20 cellular contexts compared by ENCODE assay signal in the genomic region with DNA sequence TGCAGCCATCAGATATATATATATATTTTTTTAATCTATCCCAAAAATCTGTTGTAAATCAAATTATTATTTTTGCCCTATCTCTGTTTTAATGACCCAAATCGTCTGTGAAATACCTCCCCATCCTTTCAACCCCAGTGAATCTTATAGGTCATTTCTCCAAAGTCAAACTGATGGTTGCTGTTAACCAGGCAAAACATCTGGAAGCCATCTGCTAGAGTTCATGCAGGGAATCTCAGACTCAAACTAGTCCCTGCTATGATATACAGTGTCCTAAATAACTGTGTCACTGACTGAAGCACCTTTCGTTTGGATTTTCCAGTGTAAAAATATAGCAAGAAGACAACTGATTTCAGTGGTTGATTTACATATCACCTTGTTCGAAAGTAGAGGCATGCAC.
A peak's percentile ranks its signal among the peaks of the same experiment; 100 is the strongest.
DNase-seq lines count a peak whose midpoint lies in the region; ATAC-seq and TF ChIP-seq lines count a peak whose summit lies in the region.
"Had no signal": no experiment of that assay in that cellular context is flagged by ENCODE, and none has a peak within 500 bp of the region (broad histone marks: within the 10 kb centered on the region; RNA-seq: fewer than 3 reads in every experiment).

No MANE protein-coding gene starts in this region.

- H3K4me1 ChIP-seq in mesodermal cell (ENCODE audit: control insufficient read depth, insufficient read depth, low read length, poor library complexity, severe bottlenecking) (no peaks in the 10 kb centered on the region), psoas muscle (no peaks in the 10 kb centered on the region)

- H3K9me3 ChIP-seq in mesodermal cell (ENCODE audit: control insufficient read depth, low read length) = no peaks in the 10 kb centered on the region
- no peaks in the 10 kb centered on the region for H3K9me3 ChIP-seq in psoas muscle

- H3K36me3 ChIP-seq in mesodermal cell (ENCODE audit: control insufficient read depth, insufficient read depth, low read length) = no peaks in the 10 kb centered on the region
- H3K36me3 ChIP-seq in psoas muscle (ENCODE audit: insufficient read depth in 1 of 2, low read depth in 1 of 2) = no peaks in the 10 kb centered on the region

- no peaks in the 10 kb centered on the region for H3K27me3 ChIP-seq in dorsolateral prefrontal cortex
- H3K27me3 ChIP-seq in psoas muscle (ENCODE audit: insufficient read depth in 3 of 3, low read length in 2 of 3) = no peaks in the 10 kb centered on the region

- H3K4me3 ChIP-seq in dorsolateral prefrontal cortex = peak overlapping the region in 1 of 59 donors; percentile 20
- H3K4me3 ChIP-seq in mesodermal cell (ENCODE audit: extremely low read depth, insufficient read depth, low read length, poor library complexity, severe bottlenecking) = no peak overlapping the region
- H3K4me3 ChIP-seq in psoas muscle = no peak overlapping the region

- intact Hi-C loops in dorsolateral prefrontal cortex (cut with DNase I) = loop anchor here in 1 of 2 donors (5.0 kb wide), 1 partner anchor 89 kb away; no protein-coding TSS in a partner anchor
- intact Hi-C loops in psoas muscle (cut with DNase I) = no loop called here

- TF ChIP-seq CTCF in dorsolateral prefrontal cortex (IDR thresholded peaks at IDR 0.05 in 54 of 56, conservative IDR thresholded peaks at IDR 0.05 in 2 of 56; ENCODE audit: low read depth in 1 of 56, partially characterized antibody in 56 of 56) = no peak
- TF ChIP-seq CTCF in psoas muscle (IDR thresholded peaks at IDR 0.05) = no peak

- peak; percentile 61 for DNase-seq in NCI-H2171 treated with DMSO at 0.1 percent for 48 hours (lab: John Stamatoyannopoulos, UW)
- no peak for DNase-seq in NCI-H2171 (lab: John Stamatoyannopoulos, UW)
- DNase-seq in dorsolateral prefrontal cortex = no peak
- no peak for DNase-seq in substantia nigra (lab: John Stamatoyannopoulos, UW)
- DNase-seq in GF-D8 (lab: John Stamatoyannopoulos, UW) = no peak
- DNase-seq in psoas muscle = no peak
- no peak for DNase-seq in DMS79 (lab: John Stamatoyannopoulos, UW)
- DNase-seq: AML-193; CD8-positive, alpha-beta T cell; H7; HFFc6; Kasumi-1; NCI-H1417; NCI-H187 treated with DMSO at 0.1 percent for 48 hours; NCI-H2107; NCI-H2227 treated with DMSO at 0.1 percent for 48 hours; NCI-H510A; NCI-H82 had no signal

- no peak for ATAC-seq in psoas muscle
- ATAC-seq: CD8-positive, alpha-beta T cell; Panc1 had no signal

- peak overlapping the region in 51 of 59 donors; percentile 0 to 84 (median 62) for H3K27ac ChIP-seq in dorsolateral prefrontal cortex
- H3K27ac ChIP-seq in mesodermal cell (ENCODE audit: low read depth, low read length, severe bottlenecking) = peak overlapping the region; percentile 23
- peak overlapping the region; percentile 58 for H3K27ac ChIP-seq in substantia nigra (ENCODE audit: low read depth, low read length, poor library complexity, severe bottlenecking)
- H3K27ac ChIP-seq in psoas muscle = no peak overlapping the region

- WGBS in mesodermal cell (ENCODE audit: insufficient coverage in 2 of 2), 2 experiments = 83 to 85% methylated on average over 1 to 2 of the region's 3 CpGs
- WGBS in psoas muscle, 3 donors = 51 to 58% (median 55%) methylated on average over 3 of the region's 3 CpGs
